20 cellular contexts compared by ENCODE assay signal in the genomic region with DNA sequence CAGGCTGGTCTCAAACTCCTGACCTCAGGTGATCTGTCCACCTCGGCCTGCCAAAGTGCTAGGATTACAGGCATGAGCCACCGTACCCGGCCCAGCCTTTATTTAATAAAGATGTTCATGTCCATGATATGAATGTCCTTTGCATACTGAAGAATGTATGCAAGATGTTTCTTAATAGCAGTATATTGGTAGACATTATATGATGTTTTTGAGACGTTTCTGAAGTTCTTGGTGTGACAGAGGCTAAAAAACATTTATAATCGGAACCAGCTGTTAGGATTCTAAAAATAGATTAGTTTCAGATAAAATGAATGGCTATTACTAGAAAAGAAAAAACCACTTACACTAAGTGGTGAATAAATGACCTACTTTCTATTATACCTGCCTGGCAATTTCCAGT. TPM values are rescaled to one million over a fixed set of nuclear protein-coding genes. Genes with fewer than 3 reads are reported as not detected.
DNase-seq lines count a peak whose midpoint lies in the region; FAIRE-seq and TF ChIP-seq lines count a peak whose summit lies in the region.
"Had no signal": no experiment of that assay in that cellular context is flagged by ENCODE, and none has a peak within 500 bp of the region (broad histone marks: within the 10 kb centered on the region; RNA-seq: fewer than 3 reads in every experiment).

No MANE protein-coding gene starts in this region.

- no peak overlapping the region for H3K9ac ChIP-seq in SK-N-SH
- H3K9ac ChIP-seq in kidney (ENCODE audit: low read length in 2 of 2), result no peak overlapping the region

- no peak overlapping the region for H2AFZ ChIP-seq in SK-N-SH (ENCODE audit: low read depth)

- H3K9me2 ChIP-seq in SK-N-SH, result no peaks in the 10 kb centered on the region

- TF ChIP-seq CTCF in AG10803 (conservative IDR thresholded peaks at IDR 0.05; ENCODE audit: low read length) (no peak), SK-N-SH (IDR thresholded peaks at IDR 0.05) (no peak), fibroblast of villous mesenchyme (IDR thresholded peaks at IDR 0.05; ENCODE audit: insufficient read depth, low read depth, low read length) (no peak), kidney (IDR thresholded peaks at IDR 0.05; ENCODE audit: borderline replicate concordance, extremely low read depth, insufficient read depth) (no peak)

- H3K36me3 ChIP-seq in SK-N-SH (replicated peaks in 1 of 2; ENCODE audit: control insufficient read depth in 1 of 2, insufficient read depth in 2 of 2, low read length in 1 of 2) (peaks cover 5 to 9% of the 10 kb centered on the region in 2 experiments), kidney (ENCODE audit: control insufficient read depth in 1 of 2, insufficient read depth in 2 of 2, low read length in 2 of 2) (peaks cover 2 to 6% of the 10 kb centered on the region in 2 donors)

- H3K79me2 ChIP-seq in SK-N-SH (ENCODE audit: insufficient read depth), result no peaks in the 10 kb centered on the region

- POLR2A ChIA-PET in SK-N-SH (lab: Yijun Ruan, JAX), result no interaction called here

- no peak for TF ChIP-seq EP300 in SK-N-SH (IDR thresholded peaks at IDR 0.05; ENCODE audit: borderline replicate concordance in 1 of 2, low read depth in 1 of 2, low read length in 1 of 2)

- CTCF ChIA-PET in SK-N-SH (lab: Yijun Ruan, JAX), result interaction anchor here (0.9 to 14.2 kb wide), 5 partner anchors 13 to 110 kb away, joined by 3 to 209 read pairs (median 7); no protein-coding TSS in a partner anchor

- H3K4me2 ChIP-seq in SK-N-SH, result peak overlapping the region; percentile 42; the same call in 1 of the 2 replicates

- no peaks in the 10 kb centered on the region for H4K20me1 ChIP-seq in SK-N-SH (ENCODE audit: insufficient read depth)

- WGBS in SK-N-SH (ENCODE audit: low lambda C conversion rate), result 47% methylated on average over 5 of the region's 5 CpGs

- H3K4me3 ChIP-seq in AG10803 (ENCODE audit: low read length) (no peak overlapping the region), SK-N-SH (ENCODE audit: low read depth in 2 of 2, low read length in 1 of 2) (no peak overlapping the region), fibroblast of villous mesenchyme (ENCODE audit: low read depth, low read length) (no peak overlapping the region), kidney (ENCODE audit: low read length in 2 of 2) (no peak overlapping the region)
- H3K4me3 ChIP-seq: SJSA1 had no signal

- no peaks in the 10 kb centered on the region for H3K27me3 ChIP-seq in SK-N-SH (ENCODE audit: insufficient read depth)
- H3K27me3 ChIP-seq: SJSA1 had no signal

- intact Hi-C loops in kidney (cut with DNase I), result no loop called here

- H3K4me1 ChIP-seq in SK-N-SH (ENCODE audit: control insufficient read depth in 1 of 2, insufficient read depth in 2 of 2, low read depth in 1 of 2, low read length in 1 of 2) (peaks cover 0 to 4% of the 10 kb centered on the region in 2 experiments; a peak in 1 of 4 replicates), kidney (ENCODE audit: control insufficient read depth in 1 of 2, insufficient read depth in 1 of 2, low read depth in 1 of 2, low read length in 2 of 2) (no peaks in the 10 kb centered on the region)
- H3K4me1 ChIP-seq: SJSA1 had no signal

- FAIRE-seq in urothelium cell line (lab: Jason Lieb, UNC), result no peak
- no peak for FAIRE-seq in kidney (lab: Jason Lieb, UNC)
- FAIRE-seq: H54 had no signal

- no peak for TF ChIP-seq RAD21 in SK-N-SH (IDR thresholded peaks at IDR 0.05; ENCODE audit: low read length)

- H3K9me3 ChIP-seq in SK-N-SH, result no peaks in the 10 kb centered on the region
- no peaks in the 10 kb centered on the region for H3K9me3 ChIP-seq in kidney (ENCODE audit: control insufficient read depth in 1 of 2, low read length in 2 of 2)
- H3K9me3 ChIP-seq: SJSA1 had no signal

- DNase-seq in AG10803 (ENCODE audit: low read depth) (peak; percentile 54), HCEC 1CT (peak; percentile 18), SK-N-SH (no peak), fibroblast of villous mesenchyme (ENCODE audit: low read depth) (peak; percentile 7), urothelium cell line (ENCODE audit: low spot score) (no peak), NCI-H524 (lab: John Stamatoyannopoulos, UW) (no peak), kidney (no peak)
- DNase-seq: ACHN, C1 segment of cervical spinal cord, DMS 273 treated with DMSO at 0.1 percent for 48 hours, EL, NCI-H1048, NCI-H1694 treated with DMSO at 0.1 percent for 48 hours, NCI-H2171, NCI-H510A, RPMI8226 had no signal

- H3K27ac ChIP-seq in SK-N-SH (ENCODE audit: low read depth in 2 of 2, low read length in 1 of 2) (no peak overlapping the region), kidney (ENCODE audit: low read depth in 2 of 2, low read length in 2 of 2) (no peak overlapping the region)
- H3K27ac ChIP-seq: SJSA1 had no signal

- no peaks in the 10 kb centered on the region for H3F3A ChIP-seq in SK-N-SH (replicated peaks; ENCODE audit: insufficient read depth)

TF ChIP-seq in SK-N-SH, 30 proteins besides CTCF, POLR2A, EP300 and RAD21:
- TF ChIP-seq TCF12 (IDR thresholded peaks at IDR 0.05), result peak; percentile 24; the same call in 1 of the 2 replicates
- TF ChIP-seq SMC3 (IDR thresholded peaks at IDR 0.05; ENCODE audit: low read depth, low read length), result no peak
- TF ChIP-seq SIN3A (IDR thresholded peaks at IDR 0.05; ENCODE audit: borderline replicate concordance, low read depth, low read length), result no peak
- TF ChIP-seq GATA2 (CRISPR knock-in tag; IDR thresholded peaks at IDR 0.05), result no peak
TF ChIP-seq in SK-N-SH: peak in this region for 1.

RNA-seq across cellular contexts. Expression of gene PDZD9, which starts 11.8 kb away (rescaled TPM):
- not detected in 2 replicates for polyA plus RNA-seq in SK-N-SH (2012; rRNA removed)
- not detected in 2 replicates for polyA plus RNA-seq in SK-N-SH (2012; cell fraction: cytosol; rRNA removed)
- not detected in 2 replicates for polyA plus RNA-seq in SK-N-SH (2012; cell fraction: nucleus; rRNA removed)
- total RNA-seq in fibroblast of villous mesenchyme, result not detected in 2 replicates
- total RNA-seq in kidney, result not detected
- polyA plus RNA-seq in kidney (ENCODE audit: insufficient read depth, low read depth, low replicate concordance), result not detected
- total RNA-seq: HT1080, OCI-LY7, SJSA1 had no signal

RNA-seq across cellular contexts. Expression of gene MOSMO, which starts 18.8 kb away (rescaled TPM):
- polyA plus RNA-seq in SK-N-SH (2012; rRNA removed) (8.0 and 10.0 TPM in 2 replicates), kidney (ENCODE audit: insufficient read depth, low read depth, low replicate concordance) (6.3 TPM)
- polyA plus RNA-seq in SK-N-SH (2012; cell fraction: cytosol; rRNA removed), result 10.3 and 10.6 TPM in 2 replicates
- polyA plus RNA-seq in SK-N-SH (2012; cell fraction: nucleus; rRNA removed), result 9.9 and 22.7 TPM in 2 replicates
- total RNA-seq in fibroblast of villous mesenchyme (18.4 and 19.0 TPM in 2 replicates), kidney (12.8 TPM)

RNA-seq across cellular contexts. Expression of gene UQCRC2, which starts 36.0 kb away (rescaled TPM):
- polyA plus RNA-seq in SK-N-SH (2012; rRNA removed) (155 and 220 TPM in 2 replicates), kidney (ENCODE audit: insufficient read depth, low read depth, low replicate concordance) (314 TPM)
- 196 and 210 TPM in 2 replicates for polyA plus RNA-seq in SK-N-SH (2012; cell fraction: cytosol; rRNA removed)
- polyA plus RNA-seq in SK-N-SH (2012; cell fraction: nucleus; rRNA removed), result 217 and 225 TPM in 2 replicates
- total RNA-seq in fibroblast of villous mesenchyme (148 and 225 TPM in 2 replicates), kidney (199 TPM)

Comparison
In these comparisons a context has a peak if more than half of its experiments do, and no peak if none do; other contexts are left out.
1. DNase-seq: peak in AG10803 (single experiment), HCEC 1CT (single experiment) and fibroblast of villous mesenchyme (single experiment); none in SK-N-SH (single experiment), urothelium cell line (single experiment), NCI-H524 (0 of 2) and kidney (single experiment).